Comparison of ENCODE assay signal across 8 cellular contexts in the genomic region with DNA sequence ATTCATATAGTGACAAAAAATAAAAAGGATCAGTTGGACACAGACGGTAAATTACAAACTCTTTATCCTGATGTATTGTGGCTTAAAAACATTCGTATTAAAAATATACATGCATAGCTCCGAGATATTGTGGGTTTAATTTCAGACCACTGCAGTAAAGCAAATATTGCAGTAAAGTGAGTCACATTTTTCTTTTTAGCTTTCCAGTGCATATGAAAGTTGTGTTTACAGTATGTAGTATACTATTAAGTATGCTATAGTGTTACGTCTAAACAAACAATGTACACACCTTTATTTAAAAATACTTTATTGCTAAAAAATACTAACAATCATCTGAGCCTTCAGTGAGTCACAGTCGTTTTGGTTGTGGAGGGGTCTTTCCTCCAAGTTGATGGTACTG.
"Had no signal": no experiment of that assay in that cellular context is flagged by ENCODE, and none has a peak within 500 bp of the region (broad histone marks: within the 10 kb centered on the region; RNA-seq: fewer than 3 reads in every experiment).

No MANE protein-coding gene starts in this region.

- H3K4me3 ChIP-seq: GM12878 had no signal

- DNase-seq: GDM1, GF-D8 had no signal

- ATAC-seq: GM12878 had no signal

- FAIRE-seq: G401.6, GM12878, GM12891, GM12892, GM18507, GM19239 had no signal
